In genomic region chr14:61751475-61751989, GRCh38 we compare ENCODE assay signal across 8 cellular contexts. TPM values are rescaled to one million over a fixed set of nuclear protein-coding genes. Genes with fewer than 3 reads are reported as not detected.
DNase-seq lines count a peak whose midpoint lies in the region; TF ChIP-seq lines count a peak whose summit lies in the region.

No MANE protein-coding gene starts in this region.

- H3K9me3 ChIP-seq in Peyer's patch = no peaks in the 10 kb centered on the region
- no peaks in the 10 kb centered on the region for H3K9me3 ChIP-seq in esophagus muscularis mucosa
- H3K9me3 ChIP-seq in sigmoid colon = no peaks in the 10 kb centered on the region

- DNase-seq in Peyer's patch = no peak
- no peak for DNase-seq in esophagus muscularis mucosa (ENCODE audit: extremely low spot score)
- DNase-seq in sigmoid colon = no peak
- DNase-seq in Ammon's horn (ENCODE audit: low spot score) = no peak
- no peak for DNase-seq in NCI-H510A (lab: John Stamatoyannopoulos, UW)
- no peak for DNase-seq in activated CD4-positive, CD25-positive, alpha-beta regulatory T cell treated with anti-CD3 and anti-CD28 coated beads, Interleukin-2, amount 50 U/mL, for 72 hours
- DNase-seq in iPS-NIHi7 (ENCODE audit: extremely low spot score) = no peak

- TF ChIP-seq EP300 in esophagus muscularis mucosa (IDR thresholded peaks at IDR 0.05) (no peak), sigmoid colon (IDR thresholded peaks at IDR 0.05) (no peak)

- H3K27me3 ChIP-seq in Peyer's patch (no peaks in the 10 kb centered on the region), esophagus muscularis mucosa (no peaks in the 10 kb centered on the region), sigmoid colon (no peaks in the 10 kb centered on the region)

- TF ChIP-seq CTCF in Peyer's patch (IDR thresholded peaks at IDR 0.05) = no peak
- TF ChIP-seq CTCF in esophagus muscularis mucosa (IDR thresholded peaks at IDR 0.05) = no peak
- TF ChIP-seq CTCF in sigmoid colon (IDR thresholded peaks at IDR 0.05) = no peak

- WGBS in esophagus muscularis mucosa = 30% methylated on average over 8 of the region's 8 CpGs
- 49% methylated on average over 8 of the region's 8 CpGs for WGBS in sigmoid colon, 2 donors

- peaks cover 0 to 24% (median 3%) of the 10 kb centered on the region in 4 donors for H3K4me1 ChIP-seq in Peyer's patch
- peaks cover 8 to 39% (median 26%) of the 10 kb centered on the region in 4 donors for H3K4me1 ChIP-seq in esophagus muscularis mucosa
- peaks cover 0 to 22% (median 8%) of the 10 kb centered on the region in 4 donors for H3K4me1 ChIP-seq in sigmoid colon

- H3K27ac ChIP-seq in Peyer's patch = peak overlapping the region; percentile 77 to 87 (median 85)
- peak overlapping the region; percentile 87 to 91 (median 90) for H3K27ac ChIP-seq in esophagus muscularis mucosa (replicated peaks in 1 of 4)
- peak overlapping the region; percentile 84 to 93 (median 89) for H3K27ac ChIP-seq in sigmoid colon

- H3K4me3 ChIP-seq in GM08714 (ENCODE audit: low read length) = peak overlapping the region; percentile 56; the same call in 1 of the 2 replicates
- H3K4me3 ChIP-seq in Peyer's patch = peak overlapping the region; percentile 49 to 70 (median 58)
- peak overlapping the region; percentile 67 to 71 (median 70) for H3K4me3 ChIP-seq in esophagus muscularis mucosa
- peak overlapping the region; percentile 42 to 64 (median 62) for H3K4me3 ChIP-seq in sigmoid colon

- H3K36me3 ChIP-seq in Peyer's patch = peaks cover 0 to 17% (median 0%) of the 10 kb centered on the region in 3 donors
- H3K36me3 ChIP-seq in esophagus muscularis mucosa = peaks cover 0 to 18% (median 8%) of the 10 kb centered on the region in 4 donors
- peaks cover 0 to 18% (median 0%) of the 10 kb centered on the region in 4 donors for H3K36me3 ChIP-seq in sigmoid colon

- intact Hi-C loops in esophagus muscularis mucosa (cut with DNase I) (no loop called here), sigmoid colon (cut with DNase I) (loop anchor here (2.0 to 5.0 kb wide), 2 partner anchors 57 to 279 kb away; partner anchors contain the start of gene HIF1A)

- TF ChIP-seq POLR2A in Peyer's patch (IDR thresholded peaks at IDR 0.05) = no peak
- no peak for TF ChIP-seq POLR2A in esophagus muscularis mucosa (IDR thresholded peaks at IDR 0.05; ENCODE audit: low read depth)
- TF ChIP-seq POLR2A in sigmoid colon (IDR thresholded peaks at IDR 0.05) = no peak

RNA-seq across cellular contexts. Expression of gene SNAPC1, which starts 10.7 kb away (rescaled TPM):
- total RNA-seq in Peyer's patch (1 to 10 TPM; 1.7 to 9.9 (median 3.0) TPM), esophagus muscularis mucosa (1 to 10 TPM; 4.7 to 8.0 (median 6.6) TPM), sigmoid colon (1 to 10 TPM; 4.1 to 7.8 (median 7.0) TPM)
- 1 to 10 TPM in 2 of 3 donors, under 1 TPM in 1; 0.92 to 3.1 (median 1.2) TPM for polyA plus RNA-seq in sigmoid colon

RNA-seq across cellular contexts. Expression of gene HIF1A, which starts 56.2 kb away (rescaled TPM):
- 100 to 1,000 TPM in 1 of 4 donors, 10 to 100 TPM in 3; 52.1 to 160 (median 71.1) TPM for total RNA-seq in Peyer's patch
- total RNA-seq in esophagus muscularis mucosa = 100 to 1,000 TPM in 1 of 4 donors, 10 to 100 TPM in 3; 77.4 to 156 (median 86.5) TPM
- total RNA-seq in sigmoid colon = 10 to 100 TPM; 49.7 to 84.0 (median 67.0) TPM
- 10 to 100 TPM; 31.8 to 74.3 (median 50.9) TPM for polyA plus RNA-seq in sigmoid colon
